21 cellular contexts compared by ENCODE assay signal in genomic region chr6:138648127-138648526, GRCh38.
A peak's percentile ranks its signal among the peaks of the same experiment; 100 is the strongest.
DNase-seq lines count a peak whose midpoint lies in the region; ATAC-seq and TF ChIP-seq lines count a peak whose summit lies in the region.
"Had no signal": no experiment of that assay in that cellular context is flagged by ENCODE, and none has a peak within 500 bp of the region (broad histone marks: within the 10 kb centered on the region; RNA-seq: fewer than 3 reads in every experiment).

No MANE protein-coding gene starts in this region.

- POLR2A ChIA-PET in MCF 10A (lab: Yijun Ruan, JAX) = interaction anchor here (0.7 to 3.4 kb wide), 12 partner anchors 7 to 237 kb away, joined by 3 to 28 read pairs (median 4); no protein-coding TSS in a partner anchor
- POLR2A ChIA-PET in HEK293T (lab: Yijun Ruan, JAX) = no interaction called here

- in situ Hi-C loops in mammary epithelial cell (cut with MboI; ENCODE audit: low sequenced_read_pairs in 2 of 2) = no loop called here

- H3K27ac Mint-ChIP-seq in MCF 10A (ENCODE audit: low read depth, unreplicated experiment) (no peak overlapping the region), osteocyte (ENCODE audit: unreplicated experiment) (peak overlapping the region; percentile 40)
- H3K27ac Mint-ChIP-seq: CD14-positive monocyte; CD4-positive, alpha-beta T cell; CD8-positive, alpha-beta memory T cell; GM23338 had no signal

- peaks cover 79% of the 10 kb centered on the region for H3K79me2 ChIP-seq in mammary epithelial cell (ENCODE audit: insufficient read depth, low read length)

- H3K27me3 Mint-ChIP-seq in MCF 10A (ENCODE audit: insufficient read depth, unreplicated experiment) (no peaks in the 10 kb centered on the region), osteocyte (ENCODE audit: unreplicated experiment) (no peaks in the 10 kb centered on the region)
- H3K27me3 Mint-ChIP-seq: CD4-positive, alpha-beta T cell had no signal

- H2AFZ ChIP-seq in mammary epithelial cell (ENCODE audit: low read depth, low read length) = no peak overlapping the region
- H2AFZ ChIP-seq: GM23338 had no signal

- H3K36me3 Mint-ChIP-seq in MCF 10A (ENCODE audit: insufficient read depth, unreplicated experiment) (no peaks in the 10 kb centered on the region), osteocyte (ENCODE audit: unreplicated experiment) (no peaks in the 10 kb centered on the region)
- H3K36me3 Mint-ChIP-seq: CD14-positive monocyte had no signal

- BruUV-seq in MCF 10A (replicated peaks; lab: Mats Ljungman, UMichigan) (no TSS peak), mammary epithelial cell (replicated peaks; lab: Mats Ljungman, UMichigan) (no TSS peak)

- DNase-seq in MCF 10A (ENCODE audit: unreplicated experiment) (no peak), mammary epithelial cell (no peak), HEK293T (ENCODE audit: extremely low spot score) (no peak), osteocyte (ENCODE audit: extremely low spot score, unreplicated experiment) (no peak), ovary (no peak)
- DNase-seq: ACHN; AML-193; BE2C; CD4-positive, alpha-beta T cell; CD8-positive, alpha-beta memory T cell; DMS 273 treated with DMSO at 0.1 percent for 48 hours; DMS79; EL; GDM1 had no signal

- 99% methylated on average over 4 of the region's 4 CpGs for WGBS in mammary epithelial cell (ENCODE audit: low coverage, missing lambda C conversion rate)
- WGBS in ovary, 3 donors = 94 to 96% (median 96%) methylated on average over 4 of the region's 4 CpGs

- H3K27ac ChIP-seq in mammary epithelial cell (ENCODE audit: insufficient read depth, low read depth, low read length) = no peak overlapping the region
- H3K27ac ChIP-seq in ovary = no peak overlapping the region
- H3K27ac ChIP-seq: 22Rv1; A549; BLaER1 treated with 17β-estradiol and CSF1 and Interleukin-3, amounts not matched to agents 10 nM and 100 nM had no signal

- no peak for ATAC-seq in HG03354 (IDR thresholded peaks at IDR 0.05; ENCODE audit: poor library complexity, severe bottlenecking, unreplicated experiment)
- ATAC-seq: A549, GM23338 had no signal

- H3K9me3 ChIP-seq in mammary epithelial cell (replicated peaks; ENCODE audit: insufficient read depth, low read length) = no peaks in the 10 kb centered on the region
- H3K9me3 ChIP-seq in ovary = no peaks in the 10 kb centered on the region
- H3K9me3 ChIP-seq: A549; BE2C; BLaER1 treated with 17β-estradiol and CSF1 and Interleukin-3, amounts not matched to agents 10 nM and 100 nM; HAP-1 had no signal

- no peak for TF ChIP-seq EP300 in ovary (IDR thresholded peaks at IDR 0.05)

- no peak overlapping the region for H3K4me3 ChIP-seq in mammary epithelial cell (replicated peaks in 1 of 3; ENCODE audit: insufficient read depth in 1 of 3, low read depth in 2 of 3, low read length in 3 of 3)
- H3K4me3 ChIP-seq in ovary = no peak overlapping the region
- H3K4me3 ChIP-seq: A549; BLaER1 treated with 17β-estradiol and CSF1 and Interleukin-3, amounts not matched to agents 10 nM and 100 nM; GM23338; HAP-1 had no signal

- H3K9ac ChIP-seq in mammary epithelial cell (ENCODE audit: insufficient read depth, low read length) = no peak overlapping the region
- H3K9ac ChIP-seq: BLaER1 treated with 17β-estradiol and CSF1 and Interleukin-3, amounts not matched to agents 10 nM and 100 nM had no signal

- H4K20me1 ChIP-seq in mammary epithelial cell (ENCODE audit: insufficient read depth, low read length) = no peaks in the 10 kb centered on the region
- H4K20me1 ChIP-seq: BLaER1 treated with 17β-estradiol and CSF1 and Interleukin-3, amounts not matched to agents 10 nM and 100 nM had no signal

- intact Hi-C loops in MCF 10A (cut with micrococcal nuclease) = no loop called here
- intact Hi-C loops in mammary epithelial cell (cut with micrococcal nuclease) = no loop called here
- intact Hi-C loops in ovary (cut with DNase I) = no loop called here

- no peak for TF ChIP-seq CTCF in MCF 10A (IDR thresholded peaks at IDR 0.05; ENCODE audit: unreplicated experiment)
- no peak for TF ChIP-seq CTCF in mammary epithelial cell (conservative IDR thresholded peaks at IDR 0.05 in 1 of 2, IDR thresholded peaks at IDR 0.05 in 1 of 2; ENCODE audit: extremely low read depth in 1 of 2, insufficient read depth in 1 of 2, low read depth in 1 of 2, low read length in 2 of 2)
- TF ChIP-seq CTCF in osteocyte (IDR thresholded peaks at IDR 0.05) = no peak
- TF ChIP-seq CTCF in ovary (IDR thresholded peaks at IDR 0.05) = no peak

- peaks cover 14% of the 10 kb centered on the region for H3K4me1 Mint-ChIP-seq in MCF 10A (ENCODE audit: insufficient read depth, unreplicated experiment)
- peaks cover 31% of the 10 kb centered on the region for H3K4me1 Mint-ChIP-seq in osteocyte (ENCODE audit: unreplicated experiment)
- H3K4me1 Mint-ChIP-seq: CD14-positive monocyte; CD8-positive, alpha-beta memory T cell had no signal

- no peak overlapping the region for H3K4me2 ChIP-seq in mammary epithelial cell (ENCODE audit: insufficient read depth, low read depth, low read length)
- H3K4me2 ChIP-seq: A549; BLaER1 treated with 17β-estradiol and CSF1 and Interleukin-3, amounts not matched to agents 10 nM and 100 nM; GM23338 had no signal

- CTCF ChIA-PET in MCF 10A (lab: Yijun Ruan, JAX) = interaction anchor here (0.6 to 1.6 kb wide), 5 partner anchors 9 to 121 kb away, joined by 3 to 11 read pairs (median 3); no protein-coding TSS in a partner anchor
- CTCF ChIA-PET in mammary epithelial cell (lab: Charles Lee; ENCODE audit: low non-redundant PET) = no interaction called here
- CTCF ChIA-PET in HEK293T (lab: Yijun Ruan, JAX) = interaction anchor here (1.3 kb wide), 1 partner anchor 8 kb away, joined by 3 read pairs; no protein-coding TSS in a partner anchor

- dilution Hi-C loops in mammary epithelial cell (cut with HindIII; ENCODE audit: low sequenced_read_pairs) = no loop called here

- H3K9me3 Mint-ChIP-seq in MCF 10A (ENCODE audit: unreplicated experiment) (no peaks in the 10 kb centered on the region), osteocyte (ENCODE audit: unreplicated experiment) (no peaks in the 10 kb centered on the region)
- H3K9me3 Mint-ChIP-seq: CD4-positive, alpha-beta T cell; CD8-positive, alpha-beta memory T cell; GM23338 had no signal

- H3K4me3 Mint-ChIP-seq in MCF 10A (ENCODE audit: unreplicated experiment) = peak overlapping the region; percentile 14
- no peak overlapping the region for H3K4me3 Mint-ChIP-seq in osteocyte (ENCODE audit: unreplicated experiment)
- H3K4me3 Mint-ChIP-seq: CD14-positive monocyte; CD4-positive, alpha-beta T cell; CD8-positive, alpha-beta memory T cell; GM23338 had no signal

- no peaks in the 10 kb centered on the region for H3K27me3 ChIP-seq in mammary epithelial cell (ENCODE audit: insufficient read depth, low read length)
- no peaks in the 10 kb centered on the region for H3K27me3 ChIP-seq in ovary
- H3K27me3 ChIP-seq: BE2C; BLaER1 treated with 17β-estradiol and CSF1 and Interleukin-3, amounts not matched to agents 10 nM and 100 nM had no signal

- H3K4me1 ChIP-seq in mammary epithelial cell (ENCODE audit: insufficient read depth, low read length) (peaks cover 13% of the 10 kb centered on the region), ovary (ENCODE audit: insufficient read depth) (no peaks in the 10 kb centered on the region)
- H3K4me1 ChIP-seq: A549; BE2C; BLaER1 treated with 17β-estradiol and CSF1 and Interleukin-3, amounts not matched to agents 10 nM and 100 nM had no signal

- TF ChIP-seq POLR2A in ovary (IDR thresholded peaks at IDR 0.05) = no peak

- peaks cover 2% of the 10 kb centered on the region for H3K36me3 ChIP-seq in mammary epithelial cell (ENCODE audit: insufficient read depth, low read length)
- no peaks in the 10 kb centered on the region for H3K36me3 ChIP-seq in ovary
- H3K36me3 ChIP-seq: BE2C; BLaER1 treated with 17β-estradiol and CSF1 and Interleukin-3, amounts not matched to agents 10 nM and 100 nM; HAP-1 had no signal

TF ChIP-seq in HEK293T, 16 proteins besides CTCF, POLR2A, EP300 and RAD21:
- TF ChIP-seq ZNF384 (IDR thresholded peaks at IDR 0.05) (peak; percentile 92), PKNOX1 (IDR thresholded peaks at IDR 0.05) (no peak)
